1 cellular context compared by ENCODE assay signal in genomic region chr2:202634556-202635440, GRCh38.
TF ChIP-seq lines count a peak whose summit lies in the region.

Gene FAM117B, plus strand, starts transcription at chr2:202634969. Its CDS starts 219 bp downstream, at chr2:202635188.

TF ChIP-seq in GM23338, 12 proteins besides CTCF, POLR2A, EP300 and RAD21:
- TF ChIP-seq REST (IDR thresholded peaks at IDR 0.05; ENCODE audit: unreplicated experiment) (peak; percentile 18), NANOG (IDR thresholded peaks at IDR 0.05; ENCODE audit: borderline replicate concordance) (no peak), EZH2phosphoT487 (IDR thresholded peaks at IDR 0.05; ENCODE audit: unreplicated experiment) (no peak), CREB1 (CRISPR knock-in tag; IDR thresholded peaks at IDR 0.05; ENCODE audit: low read depth) (peak; percentile 67), STAT1 (IDR thresholded peaks at IDR 0.05; ENCODE audit: unreplicated experiment) (no peak), ZNF462 (CRISPR knock-in tag; IDR thresholded peaks at IDR 0.05) (no peak), ZNF114 (CRISPR knock-in tag; IDR thresholded peaks at IDR 0.05) (no peak), JUNB (IDR thresholded peaks at IDR 0.05; ENCODE audit: unreplicated experiment) (no peak), ZNF331 (CRISPR knock-in tag; IDR thresholded peaks at IDR 0.05; ENCODE audit: low read depth) (no peak), EZH2 (IDR thresholded peaks at IDR 0.05; ENCODE audit: low read depth, unreplicated experiment) (no peak), ETS1 (IDR thresholded peaks at IDR 0.05) (peak; percentile 18; the same call in 1 of the 2 replicates), POLR2AphosphoS5 (IDR thresholded peaks at IDR 0.05; ENCODE audit: low read depth) (peak; percentile 93)
